In the genomic region with DNA sequence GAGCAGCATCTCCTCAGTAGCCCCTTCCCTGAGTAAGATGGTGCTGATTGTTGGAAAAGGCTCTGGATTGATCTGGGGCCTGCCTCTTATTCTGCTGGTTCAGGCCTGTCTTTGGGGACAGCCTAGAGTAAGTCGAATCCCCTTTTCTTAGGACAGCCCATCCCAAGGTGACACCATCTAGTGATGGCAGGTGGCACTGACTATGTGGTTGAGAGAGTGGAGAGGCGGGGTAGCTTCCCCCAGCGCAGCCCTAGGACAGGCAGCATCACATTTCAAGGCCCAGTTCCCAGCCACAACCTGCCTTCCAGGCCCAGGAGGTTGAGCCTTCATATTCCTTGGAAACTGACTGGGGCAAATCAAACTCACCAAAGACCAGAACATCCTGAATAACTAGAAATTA, we compare ENCODE assay signal across 16 cellular contexts.
DNase-seq lines count a peak whose midpoint lies in the region; ATAC-seq, FAIRE-seq and TF ChIP-seq lines count a peak whose summit lies in the region.
"Had no signal": no experiment of that assay in that cellular context is flagged by ENCODE, and none has a peak within 500 bp of the region (broad histone marks: within the 10 kb centered on the region; RNA-seq: fewer than 3 reads in every experiment).

No MANE protein-coding gene starts in this region.

- H3K27ac Mint-ChIP-seq in H9 = peak overlapping the region in 1 of 3 experiments; percentile 62; a peak in 2 of 7 replicates
- H3K27ac Mint-ChIP-seq in mesothelial cell of epicardium = no peak overlapping the region
- H3K27ac Mint-ChIP-seq: CD8-positive, alpha-beta memory T cell; IgD-negative memory B cell had no signal

- no peak for TF ChIP-seq CTCF in H9 (conservative IDR thresholded peaks at IDR 0.05)
- no peak for TF ChIP-seq CTCF in H1 (IDR thresholded peaks at IDR 0.05; ENCODE audit: control extremely low read depth in 1 of 3, insufficient read depth in 1 of 3, low read depth in 1 of 3, low read length in 3 of 3)
- no peak for TF ChIP-seq CTCF in mesothelial cell of epicardium (IDR thresholded peaks at IDR 0.05; ENCODE audit: unreplicated experiment)

- no peak overlapping the region for H3K56ac ChIP-seq in H9 (ENCODE audit: insufficient read length, low read depth, low read length)
- H3K56ac ChIP-seq in H1 (replicated peaks; ENCODE audit: insufficient read length, low read depth, low read length) = no peak overlapping the region

- H2BK120ac ChIP-seq in H9 (ENCODE audit: low read depth, low read length, poor library complexity, severe bottlenecking) (no peak overlapping the region), H1 (replicated peaks; ENCODE audit: low read depth, low read length) (no peak overlapping the region)

- no CpG with 5 or more reads among the region's 3 CpGs for WGBS in H9 (ENCODE audit: extremely low coverage, insufficient read length, low lambda C conversion rate)
- WGBS in H1 (ENCODE audit: extremely low coverage in 1 of 2, insufficient coverage in 1 of 2, insufficient read length in 1 of 2, insufficient replicate concordance in 2 of 2, low coverage in 1 of 2, low lambda C conversion rate in 2 of 2, missing lambda C conversion rate in 1 of 2), 2 experiments = 87% methylated on average over 3 of the region's 3 CpGs; no CpG with 5 or more reads in 1 of the 2 experiments

- H4K20me1 ChIP-seq in H9 (ENCODE audit: control insufficient read depth, insufficient read depth, insufficient read length) = no peaks in the 10 kb centered on the region
- H4K20me1 ChIP-seq in H1 (replicated peaks in 1 of 2; ENCODE audit: control insufficient read depth in 1 of 2, insufficient read depth in 2 of 2, low read length in 2 of 2) = no peaks in the 10 kb centered on the region
- H4K20me1 ChIP-seq: BLaER1 had no signal

- H2BK12ac ChIP-seq in H9 (ENCODE audit: insufficient read length, low read depth, low read length) (no peak overlapping the region), H1 (ENCODE audit: low read depth, low read length) (no peak overlapping the region)

- H2BK15ac ChIP-seq in H9 (ENCODE audit: low read depth, low read length) (no peak overlapping the region), H1 (ENCODE audit: low read length) (no peak overlapping the region)

- no peak overlapping the region for H2AFZ ChIP-seq in H9 (ENCODE audit: low read length)
- H2AFZ ChIP-seq in H1 (ENCODE audit: low read length) = no peak overlapping the region

- H3K79me2 ChIP-seq in H9 (ENCODE audit: insufficient read depth, low read length) (no peaks in the 10 kb centered on the region), H1 (ENCODE audit: control insufficient read depth in 1 of 2, insufficient read depth in 2 of 2, low read length in 2 of 2) (no peaks in the 10 kb centered on the region)

- TF ChIP-seq EP300 in H1 (IDR thresholded peaks at IDR 0.05; ENCODE audit: borderline replicate concordance in 1 of 2, low read depth in 2 of 2, low read length in 2 of 2) = no peak

- no peak overlapping the region for H4K91ac ChIP-seq in H9 (ENCODE audit: insufficient read length, low read depth, low read length)
- no peak overlapping the region for H4K91ac ChIP-seq in H1 (replicated peaks; ENCODE audit: insufficient read length, low read length)

- no peak overlapping the region for H3K18ac ChIP-seq in H9 (ENCODE audit: insufficient read length, low read depth, low read length)
- H3K18ac ChIP-seq in H1 (ENCODE audit: extremely low read depth, low read length) = no peak overlapping the region

- H3K4me3 Mint-ChIP-seq in H9 (no peak overlapping the region), mesothelial cell of epicardium (no peak overlapping the region)
- H3K4me3 Mint-ChIP-seq: CD8-positive, alpha-beta memory T cell; IgD-negative memory B cell had no signal

- H3K4ac ChIP-seq in H9 (ENCODE audit: low read depth, low read length) = no peak overlapping the region
- H3K4ac ChIP-seq in H1 (replicated peaks; ENCODE audit: insufficient read length, low read depth, low read length) = no peak overlapping the region

- no peaks in the 10 kb centered on the region for H3K27me3 ChIP-seq in H9 (ENCODE audit: insufficient read depth, low read length)
- H3K27me3 ChIP-seq in H1 (replicated peaks in 1 of 4; ENCODE audit: control insufficient read depth in 3 of 4, extremely low read depth in 1 of 4, insufficient read depth in 3 of 4, low read length in 3 of 4) = no peaks in the 10 kb centered on the region
- H3K27me3 ChIP-seq: BLaER1 had no signal

- H4K8ac ChIP-seq in H9 (replicated peaks; ENCODE audit: insufficient read length, low read depth, low read length) = no peak overlapping the region
- peak overlapping the region; percentile 36; the same call in 1 of the 2 replicates for H4K8ac ChIP-seq in H1 (ENCODE audit: extremely low read depth, insufficient read depth, low read length)

- POLR2A ChIA-PET in H1 (lab: Charles Lee; ENCODE audit: partially characterized antibody) = interaction anchor here (1.1 to 2.5 kb wide), 3 partner anchors 15 to 138 kb away, joined by 3 to 8 read pairs (median 5); a partner anchor contains a TSS

- FAIRE-seq in H1 (lab: Jason Lieb, UNC) = no peak
- FAIRE-seq: GM12892, H54 had no signal

- peaks cover 2% of the 10 kb centered on the region; the same call in 1 of the 2 replicates for H3K4me1 ChIP-seq in H9 (ENCODE audit: insufficient read depth, low read length)
- peaks cover 0 to 8% (median 1%) of the 10 kb centered on the region in 4 experiments; a peak in 2 of 7 replicates for H3K4me1 ChIP-seq in H1 (replicated peaks in 1 of 4; ENCODE audit: control insufficient read depth in 3 of 4, insufficient read depth in 4 of 4, low read length in 3 of 4)
- H3K4me1 ChIP-seq: BLaER1, Caco-2 had no signal

- no peaks in the 10 kb centered on the region for H3K36me3 ChIP-seq in H1 (ENCODE audit: control insufficient read depth in 2 of 4, insufficient read depth in 4 of 4, low read length in 3 of 4)
- H3K36me3 ChIP-seq: BLaER1 had no signal

- H2BK20ac ChIP-seq in H9 (ENCODE audit: low read depth, low read length, poor library complexity, severe bottlenecking) (no peak overlapping the region), H1 (ENCODE audit: low read length) (no peak overlapping the region)

- no peak overlapping the region for H3K14ac ChIP-seq in H9 (ENCODE audit: insufficient read depth, low read length)
- H3K14ac ChIP-seq in H1 (ENCODE audit: insufficient read length) = no peak overlapping the region

- H3K4me2 ChIP-seq in H9 (ENCODE audit: insufficient read depth, insufficient read length, low read length) (no peak overlapping the region), H1 (ENCODE audit: insufficient read depth in 1 of 2, low read depth in 2 of 2, low read length in 2 of 2) (no peak overlapping the region)
- H3K4me2 ChIP-seq: BLaER1 had no signal

- H3K4me1 Mint-ChIP-seq in H9 (peaks cover 9 to 12% of the 10 kb centered on the region in 2 experiments), mesothelial cell of epicardium (peaks cover 3% of the 10 kb centered on the region)
- H3K4me1 Mint-ChIP-seq: CD8-positive, alpha-beta memory T cell had no signal

- no peak overlapping the region for H3K9ac ChIP-seq in H9 (ENCODE audit: extremely low read depth, insufficient read length, low read length)
- no peak overlapping the region for H3K9ac ChIP-seq in H1 (replicated peaks in 1 of 4; ENCODE audit: extremely low read depth in 1 of 4, low read depth in 3 of 4, low read length in 3 of 4)
- H3K9ac ChIP-seq: BLaER1 had no signal

- no peak for TF ChIP-seq POLR2A in H1 (IDR thresholded peaks at IDR 0.05; ENCODE audit: control extremely low read depth in 1 of 2, low read depth in 2 of 2, low read length in 2 of 2)

- H2BK5ac ChIP-seq in H9 (ENCODE audit: insufficient read length, low read length) (no peak overlapping the region), H1 (ENCODE audit: low read depth, low read length) (no peak overlapping the region)

- ATAC-seq in HG03139 (IDR thresholded peaks at IDR 0.05; ENCODE audit: unreplicated experiment) = no peak

- DNase-seq in H9 (peak; percentile 55), NCI-H2029 treated with DMSO at 0.1 percent for 48 hours (lab: John Stamatoyannopoulos, UW) (peak; percentile 22), H1 (ENCODE audit: low read depth in 1 of 2, low spot score in 2 of 2) (peak in 1 of 2 experiments; percentile 45), myocyte (ENCODE audit: low read depth) (peak; percentile 30), mesothelial cell of epicardium (ENCODE audit: low spot score in 2 of 2, unreplicated experiment in 2 of 2) (no peak)
- no peak for DNase-seq in stimulated activated CD4-positive, alpha-beta T cell treated with anti-CD3 and anti-CD28 coated beads, Interleukin-4, amount 100 ng/mL, for 1 hour
- DNase-seq: AML-193; Caco-2; CD8-positive, alpha-beta memory T cell; DND-41; GDM1 had no signal

- H3K23ac ChIP-seq in H9 (ENCODE audit: insufficient read length, low read depth, low read length) (no peak overlapping the region), H1 (ENCODE audit: insufficient read length) (no peak overlapping the region)

- peaks cover 0 to 11% (median 4%) of the 10 kb centered on the region in 3 experiments; a peak in 1 of 7 replicates for H3K36me3 Mint-ChIP-seq in H9 (ENCODE audit: insufficient read depth in 1 of 3, low read depth in 3 of 3)
- peaks cover 18% of the 10 kb centered on the region for H3K36me3 Mint-ChIP-seq in mesothelial cell of epicardium
- H3K36me3 Mint-ChIP-seq: CD8-positive, alpha-beta memory T cell; IgD-negative memory B cell had no signal

- H3K9me3 Mint-ChIP-seq in H9 (no peaks in the 10 kb centered on the region), mesothelial cell of epicardium (no peaks in the 10 kb centered on the region)
- H3K9me3 Mint-ChIP-seq: CD8-positive, alpha-beta memory T cell; IgD-negative memory B cell had no signal

- H2AK5ac ChIP-seq in H9 (ENCODE audit: insufficient read length, low read length) = no peak overlapping the region
- no peak overlapping the region for H2AK5ac ChIP-seq in H1 (ENCODE audit: low read depth, low read length)

- H3T11ph ChIP-seq in H9 (ENCODE audit: low read length) = no peak overlapping the region

- H3K79me1 ChIP-seq in H9 (ENCODE audit: insufficient read depth, low read depth, low read length, poor library complexity, severe bottlenecking) (no peaks in the 10 kb centered on the region), H1 (ENCODE audit: low read depth, low read length) (no peaks in the 10 kb centered on the region)

- H3K4me3 ChIP-seq in H1 (ENCODE audit: extremely low read depth in 1 of 4, insufficient read depth in 2 of 4, low read depth in 3 of 4, low read length in 4 of 4) = no peak overlapping the region
- H3K4me3 ChIP-seq: BLaER1 had no signal

- TF ChIP-seq RAD21 in H1 (IDR thresholded peaks at IDR 0.05 in 1 of 2, conservative IDR thresholded peaks at IDR 0.05 in 1 of 2; ENCODE audit: low read depth in 2 of 2, low read length in 2 of 2) = no peak; a peak in 1 of 4 replicates

- H3K23me2 ChIP-seq in H9 (ENCODE audit: insufficient read length, low read depth, low read length, poor library complexity, severe bottlenecking) = no peaks in the 10 kb centered on the region
- H3K23me2 ChIP-seq in H1 (ENCODE audit: low read depth, low read length) = no peaks in the 10 kb centered on the region

- H3K27me3 Mint-ChIP-seq in H9 (ENCODE audit: low read depth) = no peaks in the 10 kb centered on the region
- no peaks in the 10 kb centered on the region for H3K27me3 Mint-ChIP-seq in mesothelial cell of epicardium (ENCODE audit: low read depth)
- H3K27me3 Mint-ChIP-seq: IgD-negative memory B cell had no signal

- H3K9me3 ChIP-seq in H9 (ENCODE audit: control insufficient read depth, low read depth, low read length) (no peaks in the 10 kb centered on the region), H1 (ENCODE audit: insufficient read depth in 2 of 2, low read depth in 1 of 2, low read length in 1 of 2) (no peaks in the 10 kb centered on the region)
- H3K9me3 ChIP-seq: BLaER1, Caco-2 had no signal

- H4K5ac ChIP-seq in H9 (ENCODE audit: insufficient read length, low read depth, low read length) (no peak overlapping the region), H1 (ENCODE audit: insufficient read length, low read depth, low read length) (no peak overlapping the region)

- CTCF ChIA-PET in H1 (lab: Charles Lee; ENCODE audit: partially characterized antibody) = interaction anchor here (1.0 to 3.0 kb wide), 14 partner anchors 9 to 85 kb away, joined by 3 to 11 read pairs (median 4); no protein-coding TSS in a partner anchor

- H3K27ac ChIP-seq in H9 (ENCODE audit: insufficient read length, low read depth, low read length) = no peak overlapping the region
- H3K27ac ChIP-seq in H1 (ENCODE audit: low read depth, low read length) = no peak overlapping the region
- H3K27ac ChIP-seq: BLaER1 had no signal

Comparison
In these comparisons a context has a peak if more than half of its experiments do, and no peak if none do; other contexts are left out.
1. DNase-seq: peak in H9 (single experiment), NCI-H2029 treated with DMSO at 0.1 percent for 48 hours (single experiment) and myocyte (single experiment); none in mesothelial cell of epicardium (0 of 2) and stimulated activated CD4-positive, alpha-beta T cell treated with anti-CD3 and anti-CD28 coated beads, Interleukin-4, amount 100 ng/mL, for 1 hour (single experiment).